Comparison of ENCODE assay signal across 1 cellular context in the genomic region with DNA sequence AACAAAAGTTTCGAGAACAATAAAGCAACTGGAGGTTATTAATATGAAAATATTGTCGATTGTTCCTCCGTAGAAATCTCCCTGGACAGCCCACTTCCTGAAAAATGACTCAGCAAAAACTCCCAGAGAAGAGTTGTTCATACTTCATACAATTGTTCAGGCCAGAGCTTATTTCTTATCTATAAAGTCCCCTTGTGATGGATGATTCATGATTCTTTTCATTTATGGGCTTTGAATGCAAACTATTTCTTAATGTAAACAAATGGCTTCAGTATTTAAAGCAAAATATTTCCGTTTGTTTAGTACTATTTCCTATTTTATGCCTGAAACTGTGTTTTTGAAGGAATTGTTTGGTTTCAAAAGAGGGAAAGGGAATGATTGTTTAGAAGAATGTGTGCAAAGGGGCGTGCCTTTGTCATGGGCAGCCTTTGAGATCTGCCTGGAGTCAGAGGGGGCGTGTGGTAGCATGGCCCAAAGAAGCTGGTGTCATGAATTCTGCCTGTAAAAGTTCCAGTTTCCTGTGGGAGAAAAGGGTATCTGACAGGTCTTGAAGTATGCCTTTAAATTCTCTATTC.
TF ChIP-seq lines count a peak whose summit lies in the region.

No MANE protein-coding gene starts in this region.

TF ChIP-seq in K562, 482 proteins besides CTCF, POLR2A, EP300 and RAD21 (continued from another document and continues in another):
- TF ChIP-seq, protein P1, sequence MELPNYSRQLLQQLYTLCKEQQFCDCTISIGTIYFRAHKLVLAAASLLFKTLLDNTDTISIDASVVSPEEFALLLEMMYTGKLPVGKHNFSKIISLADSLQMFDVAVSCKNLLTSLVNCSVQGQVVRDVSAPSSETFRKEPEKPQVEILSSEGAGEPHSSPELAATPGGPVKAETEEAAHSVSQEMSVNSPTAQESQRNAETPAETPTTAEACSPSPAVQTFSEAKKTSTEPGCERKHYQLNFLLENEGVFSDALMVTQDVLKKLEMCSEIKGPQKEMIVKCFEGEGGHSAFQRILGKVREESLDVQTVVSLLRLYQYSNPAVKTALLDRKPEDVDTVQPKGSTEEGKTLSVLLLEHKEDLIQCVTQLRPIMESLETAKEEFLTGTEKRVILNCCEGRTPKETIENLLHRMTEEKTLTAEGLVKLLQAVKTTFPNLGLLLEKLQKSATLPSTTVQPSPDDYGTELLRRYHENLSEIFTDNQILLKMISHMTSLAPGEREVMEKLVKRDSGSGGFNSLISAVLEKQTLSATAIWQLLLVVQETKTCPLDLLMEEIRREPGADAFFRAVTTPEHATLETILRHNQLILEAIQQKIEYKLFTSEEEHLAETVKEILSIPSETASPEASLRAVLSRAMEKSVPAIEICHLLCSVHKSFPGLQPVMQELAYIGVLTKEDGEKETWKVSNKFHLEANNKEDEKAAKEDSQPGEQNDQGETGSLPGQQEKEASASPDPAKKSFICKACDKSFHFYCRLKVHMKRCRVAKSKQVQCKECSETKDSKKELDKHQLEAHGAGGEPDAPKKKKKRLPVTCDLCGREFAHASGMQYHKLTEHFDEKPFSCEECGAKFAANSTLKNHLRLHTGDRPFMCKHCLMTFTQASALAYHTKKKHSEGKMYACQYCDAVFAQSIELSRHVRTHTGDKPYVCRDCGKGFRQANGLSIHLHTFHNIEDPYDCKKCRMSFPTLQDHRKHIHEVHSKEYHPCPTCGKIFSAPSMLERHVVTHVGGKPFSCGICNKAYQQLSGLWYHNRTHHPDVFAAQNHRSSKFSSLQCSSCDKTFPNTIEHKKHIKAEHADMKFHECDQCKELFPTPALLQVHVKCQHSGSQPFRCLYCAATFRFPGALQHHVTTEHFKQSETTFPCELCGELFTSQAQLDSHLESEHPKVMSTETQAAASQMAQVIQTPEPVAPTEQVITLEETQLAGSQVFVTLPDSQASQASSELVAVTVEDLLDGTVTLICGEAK (IDR thresholded peaks at IDR 0.05) = 0 out of 2 replicates have a peak, but pooled peaks have one; percentile 7
- TF ChIP-seq, protein P1 (CRISPR knock-in tag; IDR thresholded peaks at IDR 0.05) = no peak
- peak; percentile 13; the same call in 1 of the 2 replicates for TF ChIP-seq NFIC (IDR thresholded peaks at IDR 0.05)
- TF ChIP-seq, protein P2, sequence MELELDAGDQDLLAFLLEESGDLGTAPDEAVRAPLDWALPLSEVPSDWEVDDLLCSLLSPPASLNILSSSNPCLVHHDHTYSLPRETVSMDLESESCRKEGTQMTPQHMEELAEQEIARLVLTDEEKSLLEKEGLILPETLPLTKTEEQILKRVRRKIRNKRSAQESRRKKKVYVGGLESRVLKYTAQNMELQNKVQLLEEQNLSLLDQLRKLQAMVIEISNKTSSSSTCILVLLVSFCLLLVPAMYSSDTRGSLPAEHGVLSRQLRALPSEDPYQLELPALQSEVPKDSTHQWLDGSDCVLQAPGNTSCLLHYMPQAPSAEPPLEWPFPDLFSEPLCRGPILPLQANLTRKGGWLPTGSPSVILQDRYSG (tag; conservative IDR thresholded peaks at IDR 0.05; ENCODE audit: low read depth) = no peak
- TF ChIP-seq NFE2 (IDR thresholded peaks at IDR 0.05; ENCODE audit: low read depth) = peak; percentile 96
- TF ChIP-seq DPF2 (IDR thresholded peaks at IDR 0.05) = peak; percentile 91
- peak; percentile 98 for TF ChIP-seq MAFF (IDR thresholded peaks at IDR 0.05; ENCODE audit: low read length)
- TF ChIP-seq SMAD2 (IDR thresholded peaks at IDR 0.05; ENCODE audit: low read depth, low read length) = no peak
- TF ChIP-seq ZNF561 (CRISPR knock-in tag; conservative IDR thresholded peaks at IDR 0.05) = no peak
- TF ChIP-seq SMARCE1 (IDR thresholded peaks at IDR 0.05) = peak; percentile 78; the same call in 1 of the 2 replicates
- TF ChIP-seq ZKSCAN8 (CRISPR knock-in tag; IDR thresholded peaks at IDR 0.05) = no peak
- TF ChIP-seq ZNF143 (CRISPR knock-in tag; IDR thresholded peaks at IDR 0.05) = no peak
- TF ChIP-seq ETV1 (tag; conservative IDR thresholded peaks at IDR 0.05; ENCODE audit: low read depth) = peak; percentile 58
- no peak for TF ChIP-seq KLF10 (CRISPR knock-in tag; IDR thresholded peaks at IDR 0.05)
- peak; percentile 35 for TF ChIP-seq TBP (optimal IDR thresholded peaks at IDR 0.05; ENCODE audit: low read depth, low read length)
- no peak for TF ChIP-seq ZZZ3 (IDR thresholded peaks at IDR 0.05)
- 0 out of 2 replicates have a peak, but pooled peaks have one; percentile 17 for TF ChIP-seq CC2D1A (IDR thresholded peaks at IDR 0.05)
- TF ChIP-seq MEIS2 (IDR thresholded peaks at IDR 0.05; ENCODE audit: partially characterized antibody) = peak; percentile 82
- TF ChIP-seq, protein P3, sequence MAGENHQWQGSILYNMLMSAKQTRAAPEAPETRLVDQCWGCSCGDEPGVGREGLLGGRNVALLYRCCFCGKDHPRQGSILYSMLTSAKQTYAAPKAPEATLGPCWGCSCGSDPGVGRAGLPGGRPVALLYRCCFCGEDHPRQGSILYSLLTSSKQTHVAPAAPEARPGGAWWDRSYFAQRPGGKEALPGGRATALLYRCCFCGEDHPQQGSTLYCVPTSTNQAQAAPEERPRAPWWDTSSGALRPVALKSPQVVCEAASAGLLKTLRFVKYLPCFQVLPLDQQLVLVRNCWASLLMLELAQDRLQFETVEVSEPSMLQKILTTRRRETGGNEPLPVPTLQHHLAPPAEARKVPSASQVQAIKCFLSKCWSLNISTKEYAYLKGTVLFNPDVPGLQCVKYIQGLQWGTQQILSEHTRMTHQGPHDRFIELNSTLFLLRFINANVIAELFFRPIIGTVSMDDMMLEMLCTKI (IDR thresholded peaks at IDR 0.05; ENCODE audit: partially characterized antibody) = no peak
- peak; percentile 83 for TF ChIP-seq ARID1B (IDR thresholded peaks at IDR 0.05)
- peak; percentile 68; the same call in 1 of the 2 replicates for TF ChIP-seq JUND (IDR thresholded peaks at IDR 0.05; ENCODE audit: borderline replicate concordance, low read depth, low read length)
- peak; percentile 76; the same call in 2 of the 3 replicates for TF ChIP-seq JUND (tag; IDR thresholded peaks at IDR 0.05; ENCODE audit: borderline replicate concordance, low read depth, low read length)
- TF ChIP-seq TCF15 (CRISPR knock-in tag; IDR thresholded peaks at IDR 0.05) = no peak
- TF ChIP-seq, protein P4, sequence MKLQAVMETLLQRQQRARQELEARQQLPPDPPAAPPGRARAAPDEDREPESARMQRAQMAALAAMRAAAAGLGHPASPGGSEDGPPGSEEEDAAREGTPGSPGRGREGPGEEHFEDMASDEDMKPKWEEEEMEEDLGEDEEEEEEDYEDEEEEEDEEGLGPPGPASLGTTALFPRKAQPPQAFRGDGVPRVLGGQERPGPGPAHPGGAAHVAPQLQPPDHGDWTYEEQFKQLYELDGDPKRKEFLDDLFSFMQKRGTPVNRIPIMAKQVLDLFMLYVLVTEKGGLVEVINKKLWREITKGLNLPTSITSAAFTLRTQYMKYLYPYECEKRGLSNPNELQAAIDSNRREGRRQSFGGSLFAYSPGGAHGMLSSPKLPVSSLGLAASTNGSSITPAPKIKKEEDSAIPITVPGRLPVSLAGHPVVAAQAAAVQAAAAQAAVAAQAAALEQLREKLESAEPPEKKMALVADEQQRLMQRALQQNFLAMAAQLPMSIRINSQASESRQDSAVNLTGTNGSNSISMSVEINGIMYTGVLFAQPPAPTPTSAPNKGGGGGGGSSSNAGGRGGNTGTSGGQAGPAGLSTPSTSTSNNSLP (IDR thresholded peaks at IDR 0.05; ENCODE audit: borderline replicate concordance, low read depth, low read length) = peak; percentile 71; the same call in 1 of the 2 replicates
- TF ChIP-seq FOXJ2 (tag; IDR thresholded peaks at IDR 0.05) = 0 out of 2 replicates have a peak, but pooled peaks have one; percentile 25
- TF ChIP-seq ZNF592 (IDR thresholded peaks at IDR 0.05) = peak; percentile 81
- peak; percentile 97 for TF ChIP-seq C11orf30 (IDR thresholded peaks at IDR 0.05; ENCODE audit: low read depth)
- peak; percentile 98 for TF ChIP-seq ZNF316 (IDR thresholded peaks at IDR 0.05)
- peak; percentile 56 for TF ChIP-seq LEF1 (IDR thresholded peaks at IDR 0.05)
- peak; percentile 48 for TF ChIP-seq EP400 (IDR thresholded peaks at IDR 0.05)
- no peak for TF ChIP-seq NFRKB (IDR thresholded peaks at IDR 0.05; ENCODE audit: low read depth)
- TF ChIP-seq, protein P5, sequence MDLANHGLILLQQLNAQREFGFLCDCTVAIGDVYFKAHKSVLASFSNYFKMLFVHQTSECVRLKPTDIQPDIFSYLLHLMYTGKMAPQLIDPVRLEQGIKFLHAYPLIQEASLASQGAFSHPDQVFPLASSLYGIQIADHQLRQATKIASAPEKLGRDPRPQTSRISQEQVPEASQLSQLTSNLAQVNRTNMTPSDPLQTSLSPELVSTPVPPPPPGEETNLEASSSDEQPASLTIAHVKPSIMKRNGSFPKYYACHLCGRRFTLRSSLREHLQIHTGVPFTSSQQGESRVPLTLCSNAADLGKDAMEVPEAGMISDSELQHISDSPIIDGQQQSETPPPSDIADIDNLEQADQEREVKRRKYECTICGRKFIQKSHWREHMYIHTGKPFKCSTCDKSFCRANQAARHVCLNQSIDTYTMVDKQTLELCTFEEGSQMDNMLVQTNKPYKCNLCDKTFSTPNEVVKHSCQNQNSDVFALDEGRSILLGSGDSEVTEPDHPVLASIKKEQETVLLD (IDR thresholded peaks at IDR 0.05) = 0 out of 2 replicates have a peak, but pooled peaks have one; percentile 30
- peak; percentile 52 for TF ChIP-seq BRD9 (IDR thresholded peaks at IDR 0.05; ENCODE audit: low read depth, partially characterized antibody)
- TF ChIP-seq HNRNPK (IDR thresholded peaks at IDR 0.05; ENCODE audit: low read depth, low read length, poor library complexity, severe bottlenecking) = no peak
- TF ChIP-seq, protein P6, sequence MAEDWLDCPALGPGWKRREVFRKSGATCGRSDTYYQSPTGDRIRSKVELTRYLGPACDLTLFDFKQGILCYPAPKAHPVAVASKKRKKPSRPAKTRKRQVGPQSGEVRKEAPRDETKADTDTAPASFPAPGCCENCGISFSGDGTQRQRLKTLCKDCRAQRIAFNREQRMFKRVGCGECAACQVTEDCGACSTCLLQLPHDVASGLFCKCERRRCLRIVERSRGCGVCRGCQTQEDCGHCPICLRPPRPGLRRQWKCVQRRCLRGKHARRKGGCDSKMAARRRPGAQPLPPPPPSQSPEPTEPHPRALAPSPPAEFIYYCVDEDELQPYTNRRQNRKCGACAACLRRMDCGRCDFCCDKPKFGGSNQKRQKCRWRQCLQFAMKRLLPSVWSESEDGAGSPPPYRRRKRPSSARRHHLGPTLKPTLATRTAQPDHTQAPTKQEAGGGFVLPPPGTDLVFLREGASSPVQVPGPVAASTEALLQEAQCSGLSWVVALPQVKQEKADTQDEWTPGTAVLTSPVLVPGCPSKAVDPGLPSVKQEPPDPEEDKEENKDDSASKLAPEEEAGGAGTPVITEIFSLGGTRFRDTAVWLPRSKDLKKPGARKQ (CRISPR knock-in tag; IDR thresholded peaks at IDR 0.05) = no peak
- no peak for TF ChIP-seq BCL6 (CRISPR knock-in tag; IDR thresholded peaks at IDR 0.05)
- no peak for TF ChIP-seq ZNF431 (CRISPR knock-in tag; IDR thresholded peaks at IDR 0.05)
- no peak for TF ChIP-seq DDX20 (tag; IDR thresholded peaks at IDR 0.05; ENCODE audit: low read depth)
- no peak for TF ChIP-seq CBFB (CRISPR knock-in tag; IDR thresholded peaks at IDR 0.05)
- TF ChIP-seq SOX6 (IDR thresholded peaks at IDR 0.05) = peak; percentile 91
